ENCODE assay signal across 2 cellular contexts in the genomic region with DNA sequence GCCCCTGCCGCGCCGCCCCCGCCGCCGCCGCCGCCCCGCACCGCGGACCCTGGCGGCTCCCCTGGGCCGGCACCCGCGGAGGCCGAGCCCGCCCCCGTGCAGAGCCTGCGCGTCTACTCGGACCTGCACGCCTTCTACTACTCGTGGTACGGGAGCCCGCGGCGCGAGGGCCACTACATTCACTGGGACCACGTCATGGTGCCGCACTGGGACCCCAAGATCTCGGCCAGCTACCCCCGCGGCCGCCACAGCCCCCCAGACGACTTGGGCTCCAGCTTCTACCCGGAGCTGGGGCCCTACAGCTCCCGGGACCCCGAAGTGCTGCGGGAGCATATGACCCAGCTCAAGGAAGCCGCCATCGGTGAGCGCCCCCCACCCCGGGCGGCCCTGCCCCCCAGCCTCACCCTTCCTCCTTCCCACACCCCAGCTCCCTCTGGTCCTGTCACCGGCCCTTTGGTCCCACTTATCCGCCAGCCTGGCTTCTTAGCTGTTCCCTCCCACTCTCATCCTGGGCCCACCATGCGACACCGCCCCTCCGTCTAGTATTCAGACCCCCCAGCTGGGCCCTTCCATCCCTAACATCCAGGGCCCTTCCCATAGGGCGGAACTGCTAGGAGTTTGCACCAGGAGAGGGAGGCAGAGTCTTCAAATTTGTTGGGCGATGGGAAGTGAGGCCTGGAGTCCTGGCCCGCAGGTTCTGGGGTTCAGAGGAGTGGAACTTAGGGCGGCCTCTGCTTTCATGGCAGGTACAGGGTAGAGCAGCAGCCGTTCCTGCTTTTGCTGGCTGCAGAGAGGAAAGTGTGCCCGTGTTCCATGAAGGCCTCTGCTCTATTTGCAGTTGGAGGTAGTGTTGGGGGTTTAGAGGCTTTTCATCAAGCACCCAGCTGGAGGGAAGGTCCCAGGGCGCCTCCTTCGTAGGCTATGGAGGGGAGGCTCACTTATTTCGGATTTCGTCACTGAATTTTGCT.
TF ChIP-seq lines count a peak whose summit lies in the region.

No MANE protein-coding gene starts in this region.

TF ChIP-seq in H1, 55 proteins besides CTCF, POLR2A, EP300 and RAD21:
- TF ChIP-seq KDM5A (IDR thresholded peaks at IDR 0.05; ENCODE audit: low read length) (no peak), SUZ12 (IDR thresholded peaks at IDR 0.05; ENCODE audit: low read length) (0 out of 2 replicates have a peak, but pooled peaks have one; percentile 9), TCF12 (IDR thresholded peaks at IDR 0.05; ENCODE audit: low read depth, low read length) (no peak), EZH2 (IDR thresholded peaks at IDR 0.05; ENCODE audit: low read depth, low read length, severe bottlenecking) (peak; percentile 58), USF2 (IDR thresholded peaks at IDR 0.05; ENCODE audit: low read length) (no peak), KDM4A (IDR thresholded peaks at IDR 0.05; ENCODE audit: low read depth, low read length, severe bottlenecking) (peak; percentile 54)
- TF ChIP-seq, protein P1, sequence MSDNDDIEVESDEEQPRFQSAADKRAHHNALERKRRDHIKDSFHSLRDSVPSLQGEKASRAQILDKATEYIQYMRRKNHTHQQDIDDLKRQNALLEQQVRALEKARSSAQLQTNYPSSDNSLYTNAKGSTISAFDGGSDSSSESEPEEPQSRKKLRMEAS (IDR thresholded peaks at IDR 0.05), result 0 out of 2 replicates have a peak, but pooled peaks have one; percentile 0

TF ChIP-seq in HEK293T, 16 proteins besides CTCF, POLR2A, EP300 and RAD21:
- TF ChIP-seq NFRKB (IDR thresholded peaks at IDR 0.05), result no peak
- TF ChIP-seq ZNF384 (IDR thresholded peaks at IDR 0.05), result no peak
- TF ChIP-seq L3MBTL2 (conservative IDR thresholded peaks at IDR 0.05), result no peak
- TF ChIP-seq BHLHE40 (IDR thresholded peaks at IDR 0.05; ENCODE audit: borderline replicate concordance), result no peak
- TF ChIP-seq ELF4 (IDR thresholded peaks at IDR 0.05), result no peak
- no peak for TF ChIP-seq FOXK2 (IDR thresholded peaks at IDR 0.05)
- no peak for TF ChIP-seq ARNT (IDR thresholded peaks at IDR 0.05)
- no peak for TF ChIP-seq HDGF (IDR thresholded peaks at IDR 0.05; ENCODE audit: borderline replicate concordance)
- no peak for TF ChIP-seq SUZ12 (IDR thresholded peaks at IDR 0.05)
- TF ChIP-seq SP1 (IDR thresholded peaks at IDR 0.05), result no peak
- TF ChIP-seq FOXM1 (IDR thresholded peaks at IDR 0.05; ENCODE audit: borderline replicate concordance), result no peak
- no peak for TF ChIP-seq CTBP1 (IDR thresholded peaks at IDR 0.05; ENCODE audit: borderline replicate concordance)
- TF ChIP-seq TARDBP (IDR thresholded peaks at IDR 0.05), result no peak
- TF ChIP-seq LEF1 (IDR thresholded peaks at IDR 0.05; ENCODE audit: borderline replicate concordance), result no peak
- TF ChIP-seq, protein P2, sequence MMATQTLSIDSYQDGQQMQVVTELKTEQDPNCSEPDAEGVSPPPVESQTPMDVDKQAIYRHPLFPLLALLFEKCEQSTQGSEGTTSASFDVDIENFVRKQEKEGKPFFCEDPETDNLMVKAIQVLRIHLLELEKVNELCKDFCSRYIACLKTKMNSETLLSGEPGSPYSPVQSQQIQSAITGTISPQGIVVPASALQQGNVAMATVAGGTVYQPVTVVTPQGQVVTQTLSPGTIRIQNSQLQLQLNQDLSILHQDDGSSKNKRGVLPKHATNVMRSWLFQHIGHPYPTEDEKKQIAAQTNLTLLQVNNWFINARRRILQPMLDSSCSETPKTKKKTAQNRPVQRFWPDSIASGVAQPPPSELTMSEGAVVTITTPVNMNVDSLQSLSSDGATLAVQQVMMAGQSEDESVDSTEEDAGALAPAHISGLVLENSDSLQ (IDR thresholded peaks at IDR 0.05), result no peak
